30 cellular contexts compared by ENCODE assay signal in the genomic region with DNA sequence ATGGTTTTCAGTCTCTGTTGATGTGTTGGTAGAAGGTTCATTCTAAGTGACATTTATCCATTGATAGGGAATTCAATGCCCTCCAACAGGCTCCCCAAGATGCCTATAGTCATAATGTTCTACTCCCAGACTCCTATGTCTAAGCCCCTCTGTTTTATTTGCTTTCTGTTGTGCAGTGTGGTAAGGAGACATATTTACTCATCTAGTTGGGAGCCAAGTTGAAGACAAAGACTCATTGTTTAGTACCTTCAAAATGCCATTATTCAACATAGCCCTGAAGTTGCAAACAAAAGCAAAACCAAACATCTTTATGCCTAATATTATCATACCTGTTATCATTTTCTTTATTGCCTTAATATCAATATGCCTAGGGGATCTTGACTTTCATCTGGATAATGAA.
"Had no signal": no experiment of that assay in that cellular context is flagged by ENCODE, and none has a peak within 500 bp of the region (broad histone marks: within the 10 kb centered on the region; RNA-seq: fewer than 3 reads in every experiment).

No MANE protein-coding gene starts in this region.

- H3K27ac ChIP-seq: adrenal gland, body of pancreas, breast epithelium, KMS-11, PC-9, RWPE1, SK-N-MC had no signal

- ATAC-seq: activated CD4-positive, alpha-beta T cell treated with anti-CD3 and anti-CD28 coated beads for 36 hours; activated CD4-positive, CD25-positive, alpha-beta regulatory T cell treated with anti-CD3 and anti-CD28 coated beads, Interleukin-2, amount 50 U/mL, for 24 hours; activated naive CD4-positive, alpha-beta T cell treated with anti-CD3 and anti-CD28 coated beads, Interleukin-2, amount 50 U/mL, for 72 hours; activated T-cell treated with anti-CD3 and anti-CD28 coated beads, Interleukin-2, amount 50 U/mL, for 4 hours; body of pancreas; Right ventricle myocardium inferior; WTC11 had no signal

- H3K4me3 ChIP-seq: adrenal gland, body of pancreas, breast epithelium, PC-9, SK-N-MC had no signal

- H3K4me2 ChIP-seq: KMS-11, PC-9 had no signal

- H3K36me3 ChIP-seq: adrenal gland, breast epithelium had no signal

- H3K4me1 ChIP-seq: adrenal gland, breast epithelium had no signal

- DNase-seq: activated CD4-positive, alpha-beta memory T cell treated with anti-CD3 and anti-CD28 coated beads for 36 hours; activated CD4-positive, alpha-beta T cell treated with anti-CD3 and anti-CD28 coated beads for 36 hours; activated CD4-positive, alpha-beta T cell treated with anti-CD3 and anti-CD28 coated beads, Interleukin-2, amount 10 ng/mL, durations not matched to agents 7 days and 5 days; activated CD8-positive, alpha-beta memory T cell treated with anti-CD3 and anti-CD28 coated beads, Interleukin-2, amount 50 U/mL, for 4 hours; activated gamma-delta T cell treated with Interleukin-2 at 50 U/mL for 16 hours; activated naive CD4-positive, alpha-beta T cell treated with anti-CD3 and anti-CD28 coated beads for 36 hours; activated T-cell treated with anti-CD3 and anti-CD28 coated beads for 4 hours; activated T-cell treated with anti-CD3 and anti-CD28 coated beads, Interleukin-2, amount 50 U/mL, for 4 hours; adrenal gland; body of pancreas; NCI-H1092 treated with DMSO at 0.1 percent for 48 hours; NCI-H1417; NCI-H1694 treated with DMSO at 0.1 percent for 48 hours; NCI-H2029; NCI-H345; NCI-H524 treated with DMSO at 0.1 percent for 48 hours; NK-92 treated with Interleukin-12 subunit alpha and Interleukin-12 subunit beta, amount 100 ng/mL, for 24 hours; PC-9; SIG-M5 had no signal

- H3K27me3 ChIP-seq: adrenal gland, body of pancreas, breast epithelium had no signal

- FAIRE-seq: astrocyte, RCC 7860, TTC549 had no signal

- H3K9me3 ChIP-seq: adrenal gland, breast epithelium had no signal

- H3K9ac ChIP-seq: KMS-11 had no signal

- H2AFZ ChIP-seq: PC-9 had no signal
